Comparison of ENCODE assay signal across 28 cellular contexts in the genomic region with DNA sequence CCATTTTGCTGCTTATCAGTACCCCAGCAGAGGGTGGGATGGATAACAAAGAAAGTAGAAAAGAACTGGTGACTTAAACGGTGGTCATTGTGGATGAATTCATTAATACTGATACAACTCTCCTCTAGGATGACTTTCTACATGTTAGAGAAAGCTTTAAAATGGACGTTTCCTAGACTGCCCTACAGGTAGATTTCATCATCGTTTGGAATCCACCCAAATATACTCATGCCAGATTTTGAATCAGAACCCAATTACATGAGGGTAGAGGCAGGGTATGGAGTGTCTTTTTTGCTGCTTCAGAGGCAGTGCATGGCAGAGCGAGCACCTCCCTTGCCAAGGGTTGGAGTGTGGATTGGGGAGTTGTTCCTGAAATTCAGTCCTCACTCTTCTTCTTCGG.
"Had no signal": no experiment of that assay in that cellular context is flagged by ENCODE, and none has a peak within 500 bp of the region (broad histone marks: within the 10 kb centered on the region; RNA-seq: fewer than 3 reads in every experiment).

No MANE protein-coding gene starts in this region.

- ATAC-seq: heart right ventricle; left ventricle myocardium superior; mucosa of descending colon; naive thymus-derived CD4-positive, alpha-beta T cell; sciatic nerve; stimulated activated naive CD8-positive, alpha-beta T cell treated with anti-CD3 and anti-CD28 coated beads, Interleukin-15, amount 100 ng/mL, for 72 hours; upper lobe of right lung had no signal

- H3K36me3 ChIP-seq: esophagus muscularis mucosa, heart right ventricle, neural progenitor cell, right atrium auricular region, suprapubic skin, transverse colon, upper lobe of right lung, uterus had no signal

- H3K9me3 ChIP-seq: esophagus muscularis mucosa, heart right ventricle, mucosa of descending colon, right atrium auricular region, suprapubic skin, transverse colon, upper lobe of right lung, uterus had no signal

- H3K4me1 ChIP-seq: esophagus muscularis mucosa, heart right ventricle, neural progenitor cell, parathyroid adenoma, right atrium auricular region, suprapubic skin, transverse colon, upper lobe of right lung, uterus had no signal

- H3K27ac ChIP-seq: esophagus muscularis mucosa, heart right ventricle, neural progenitor cell, parathyroid adenoma, right atrium auricular region, suprapubic skin, transverse colon, upper lobe of right lung, uterus had no signal

- H3K9ac ChIP-seq: neural progenitor cell, parathyroid adenoma had no signal

- H3K4me2 ChIP-seq: neural progenitor cell, smooth muscle cell had no signal

- H3K79me2 ChIP-seq: parathyroid adenoma had no signal

- DNase-seq: effector CD8-positive, alpha-beta T cell; endodermal cell; foreskin melanocyte; glutamatergic neuron; heart right ventricle; hippocampal formation; kidney glomerular epithelial cell; left ventricle myocardium superior; mesenchymal stem cell; mucosa of descending colon; naive thymus-derived CD4-positive, alpha-beta T cell; stimulated activated CD4-positive, alpha-beta T cell treated with anti-CD3 and anti-CD28 coated beads, Interleukin-12 subunit alpha, Interleukin-12 subunit beta, amount 100 ng/mL, for 4 hours; stimulated activated CD4-positive, alpha-beta T cell treated with anti-CD3 and anti-CD28 coated beads, Interleukin-1b, Interleukin-23, amount 100 ng/mL, for 48 hours; stimulated activated CD4-positive, alpha-beta T cell treated with anti-CD3 and anti-CD28 coated beads, Interleukin-4, amount 100 ng/mL, for 1 hour; stimulated activated CD8-positive, alpha-beta memory T cell treated with anti-CD3 and anti-CD28 coated beads, Interleukin-4, amount 100 ng/mL, for 48 hours; stimulated activated naive CD4-positive, alpha-beta T cell; stimulated activated naive CD8-positive, alpha-beta T cell treated with anti-CD3 and anti-CD28 coated beads, Interleukin-15, amount 100 ng/mL, for 72 hours; transverse colon; upper lobe of right lung; uterus had no signal

- H2AFZ ChIP-seq: neural progenitor cell, parathyroid adenoma had no signal

- H3K27me3 ChIP-seq: esophagus muscularis mucosa, heart right ventricle, neural progenitor cell, right atrium auricular region, suprapubic skin, transverse colon, upper lobe of right lung, uterus had no signal

- H3K4me3 ChIP-seq: esophagus muscularis mucosa, heart right ventricle, lung, mucosa of descending colon, neural progenitor cell, right atrium auricular region, smooth muscle cell, suprapubic skin, transverse colon, upper lobe of right lung, uterus had no signal
